15 cellular contexts compared by ENCODE assay signal in the genomic region with DNA sequence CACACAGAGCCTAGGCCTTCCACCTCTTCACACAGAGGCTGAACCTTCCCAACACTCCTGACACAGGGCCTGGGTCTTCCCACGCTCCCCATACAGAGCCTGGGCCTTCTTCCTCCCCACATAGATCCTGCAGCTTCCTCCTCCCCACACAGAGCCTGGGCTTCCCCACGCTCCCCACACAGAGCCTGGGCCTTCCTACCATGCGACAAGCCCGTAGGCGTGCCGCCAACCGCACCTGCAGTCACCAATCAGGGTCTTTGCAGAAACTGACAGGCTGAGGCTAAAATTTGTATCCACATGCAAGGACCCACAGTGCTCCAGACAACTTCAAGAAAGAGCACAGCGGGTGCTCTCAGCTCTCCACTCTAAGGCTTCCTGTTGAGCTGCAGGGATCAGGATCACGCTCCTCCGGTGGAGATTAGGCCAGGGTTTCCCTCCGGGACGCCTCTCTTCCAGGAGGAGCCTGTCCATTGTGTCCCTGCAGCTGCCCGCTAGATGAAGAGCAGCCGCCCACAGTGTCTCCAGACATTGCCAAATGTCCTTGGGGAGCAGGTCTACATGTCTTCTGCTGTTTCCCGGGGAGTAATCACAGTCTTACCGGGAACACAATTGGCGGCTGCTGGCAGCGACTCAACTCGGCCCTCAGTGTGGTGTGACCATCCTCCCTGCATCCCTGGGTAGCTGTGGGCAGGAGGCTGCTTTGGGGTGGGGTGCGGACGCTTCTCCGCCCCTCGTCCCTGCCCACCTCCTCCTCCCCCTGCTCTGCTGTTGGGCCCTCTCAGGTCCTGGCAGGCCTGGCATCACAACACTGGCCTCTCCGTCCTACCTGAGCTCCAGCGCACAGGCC. TPM values are rescaled to one million over a fixed set of nuclear protein-coding genes. Genes with fewer than 3 reads are reported as not detected.
DNase-seq lines count a peak whose midpoint lies in the region; ATAC-seq lines count a peak whose summit lies in the region.
"Had no signal": no experiment of that assay in that cellular context is flagged by ENCODE, and none has a peak within 500 bp of the region (broad histone marks: within the 10 kb centered on the region; RNA-seq: fewer than 3 reads in every experiment).

No MANE protein-coding gene starts in this region.

- H3K9me3 Mint-ChIP-seq in stimulated activated naive CD8-positive, alpha-beta T cell treated with anti-CD3 and anti-CD28 coated beads, Interleukin-15, Interleukin-2, amounts not matched to agents 100 ng/mL and 50 ng/mL, for 24 hours: peaks cover 3% of the 10 kb centered on the region
- peaks cover 4% of the 10 kb centered on the region for H3K9me3 Mint-ChIP-seq in activated T-helper 2 cell treated with anti-CD3 and anti-CD28 coated beads, Interferon-gamma antibody, Interleukin-2, Interleukin-4, amounts not matched to agents 10 μg/mL and 5 μg/mL and 100 μg/mL, durations not matched to agents 14 hours and 24 hours and 36 hours
- H3K9me3 Mint-ChIP-seq in natural killer cell treated with Interleukin-12 subunit alpha and Interleukin-12 subunit beta and Interleukin-15 and Interleukin-18, amount 100 ng/mL, for 72 hours: no peaks in the 10 kb centered on the region
- H3K9me3 Mint-ChIP-seq: IgD-negative memory B cell had no signal

- H3K36me3 Mint-ChIP-seq in stimulated activated naive CD8-positive, alpha-beta T cell treated with anti-CD3 and anti-CD28 coated beads, Interleukin-15, Interleukin-2, amounts not matched to agents 100 ng/mL and 50 ng/mL, for 24 hours (ENCODE audit: low read depth): no peaks in the 10 kb centered on the region
- H3K36me3 Mint-ChIP-seq in activated T-helper 2 cell treated with anti-CD3 and anti-CD28 coated beads, Interferon-gamma antibody, Interleukin-2, Interleukin-4, amounts not matched to agents 10 μg/mL and 5 μg/mL and 100 μg/mL, durations not matched to agents 14 hours and 24 hours and 36 hours (ENCODE audit: low read depth): no peaks in the 10 kb centered on the region
- no peaks in the 10 kb centered on the region for H3K36me3 Mint-ChIP-seq in natural killer cell treated with Interleukin-12 subunit alpha and Interleukin-12 subunit beta and Interleukin-15 and Interleukin-18, amount 100 ng/mL, for 72 hours
- H3K36me3 Mint-ChIP-seq: IgD-negative memory B cell had no signal

- DNase-seq in stimulated activated naive CD8-positive, alpha-beta T cell treated with anti-CD3 and anti-CD28 coated beads, Interleukin-15, Interleukin-2, amounts not matched to agents 100 U/mL and 50 U/mL, for 24 hours: no peak
- no peak for DNase-seq in activated T-helper 2 cell treated with anti-CD3 and anti-CD28 coated beads, Interferon-gamma antibody, Interleukin-2, Interleukin-4, amounts not matched to agents 10 μg/mL and 5 μg/mL and 100 μg/mL, durations not matched to agents 14 hours and 24 hours and 36 hours (ENCODE audit: low spot score)
- DNase-seq in natural killer cell treated with Interleukin-12 subunit alpha and Interleukin-12 subunit beta and Interleukin-15 and Interleukin-18, amount 100 ng/mL, for 72 hours (ENCODE audit: low spot score): peak; percentile 55
- no peak for DNase-seq in activated gamma-delta T cell treated with Interleukin-2 at 50 U/mL for 16 hours
- no peak for DNase-seq in NCI-H1092 treated with DMSO at 0.1 percent for 48 hours (lab: John Stamatoyannopoulos, UW)
- DNase-seq in NCI-H1048 (lab: John Stamatoyannopoulos, UW): no peak
- DNase-seq: BE2C; DMS79; effector memory CD4-positive, alpha-beta T cell; NCI-H1436; NCI-H69 had no signal

- intact Hi-C loops in activated T-helper 2 cell treated with anti-CD3 and anti-CD28 coated beads, Interferon-gamma antibody, Interleukin-2, Interleukin-4, amounts not matched to agents 10 μg/mL and 5 μg/mL and 100 μg/mL, durations not matched to agents 14 hours and 24 hours and 36 hours (cut with micrococcal nuclease): no loop called here

- peak overlapping the region; percentile 71 for H3K27ac Mint-ChIP-seq in stimulated activated naive CD8-positive, alpha-beta T cell treated with anti-CD3 and anti-CD28 coated beads, Interleukin-15, Interleukin-2, amounts not matched to agents 100 ng/mL and 50 ng/mL, for 24 hours
- H3K27ac Mint-ChIP-seq in activated T-helper 2 cell treated with anti-CD3 and anti-CD28 coated beads, Interferon-gamma antibody, Interleukin-2, Interleukin-4, amounts not matched to agents 10 μg/mL and 5 μg/mL and 100 μg/mL, durations not matched to agents 14 hours and 24 hours and 36 hours: peak overlapping the region; percentile 62
- peak overlapping the region; percentile 74 to 81 for H3K27ac Mint-ChIP-seq in natural killer cell treated with Interleukin-12 subunit alpha and Interleukin-12 subunit beta and Interleukin-15 and Interleukin-18, amount 100 ng/mL, for 72 hours
- H3K27ac Mint-ChIP-seq: IgD-negative memory B cell had no signal

- no peak for ATAC-seq in stimulated activated naive CD8-positive, alpha-beta T cell treated with anti-CD3 and anti-CD28 coated beads, Interleukin-15, Interleukin-2, amounts not matched to agents 100 U/mL and 50 U/mL, for 24 hours
- ATAC-seq in natural killer cell treated with Interleukin-12 subunit alpha and Interleukin-12 subunit beta and Interleukin-15 and Interleukin-18, amount 100 ng/mL, for 72 hours: no peak
- ATAC-seq in GM21529 (IDR thresholded peaks at IDR 0.05; ENCODE audit: unreplicated experiment): no peak

- no peaks in the 10 kb centered on the region for H3K27me3 Mint-ChIP-seq in stimulated activated naive CD8-positive, alpha-beta T cell treated with anti-CD3 and anti-CD28 coated beads, Interleukin-15, Interleukin-2, amounts not matched to agents 100 ng/mL and 50 ng/mL, for 24 hours
- no peaks in the 10 kb centered on the region for H3K27me3 Mint-ChIP-seq in activated T-helper 2 cell treated with anti-CD3 and anti-CD28 coated beads, Interferon-gamma antibody, Interleukin-2, Interleukin-4, amounts not matched to agents 10 μg/mL and 5 μg/mL and 100 μg/mL, durations not matched to agents 14 hours and 24 hours and 36 hours (ENCODE audit: low read depth)
- H3K27me3 Mint-ChIP-seq in natural killer cell treated with Interleukin-12 subunit alpha and Interleukin-12 subunit beta and Interleukin-15 and Interleukin-18, amount 100 ng/mL, for 72 hours: no peaks in the 10 kb centered on the region

- H3K4me1 Mint-ChIP-seq in stimulated activated naive CD8-positive, alpha-beta T cell treated with anti-CD3 and anti-CD28 coated beads, Interleukin-15, Interleukin-2, amounts not matched to agents 100 ng/mL and 50 ng/mL, for 24 hours (ENCODE audit: low read depth): peaks cover 26% of the 10 kb centered on the region
- no peaks in the 10 kb centered on the region for H3K4me1 Mint-ChIP-seq in activated T-helper 2 cell treated with anti-CD3 and anti-CD28 coated beads, Interferon-gamma antibody, Interleukin-2, Interleukin-4, amounts not matched to agents 10 μg/mL and 5 μg/mL and 100 μg/mL, durations not matched to agents 14 hours and 24 hours and 36 hours (ENCODE audit: low read depth)
- peaks cover 20 to 22% of the 10 kb centered on the region in 2 donors for H3K4me1 Mint-ChIP-seq in natural killer cell treated with Interleukin-12 subunit alpha and Interleukin-12 subunit beta and Interleukin-15 and Interleukin-18, amount 100 ng/mL, for 72 hours (ENCODE audit: low read depth in 2 of 2)
- H3K4me1 Mint-ChIP-seq: IgD-negative memory B cell had no signal

- no peak overlapping the region for H3K4me3 Mint-ChIP-seq in stimulated activated naive CD8-positive, alpha-beta T cell treated with anti-CD3 and anti-CD28 coated beads, Interleukin-15, Interleukin-2, amounts not matched to agents 100 ng/mL and 50 ng/mL, for 24 hours
- H3K4me3 Mint-ChIP-seq in activated T-helper 2 cell treated with anti-CD3 and anti-CD28 coated beads, Interferon-gamma antibody, Interleukin-2, Interleukin-4, amounts not matched to agents 10 μg/mL and 5 μg/mL and 100 μg/mL, durations not matched to agents 14 hours and 24 hours and 36 hours (ENCODE audit: low read depth): no peak overlapping the region
- H3K4me3 Mint-ChIP-seq in natural killer cell treated with Interleukin-12 subunit alpha and Interleukin-12 subunit beta and Interleukin-15 and Interleukin-18, amount 100 ng/mL, for 72 hours: peak overlapping the region; percentile 45
- H3K4me3 Mint-ChIP-seq: IgD-negative memory B cell had no signal

RNA-seq across cellular contexts. Expression of a gene that starts 9.7 kb away (rescaled TPM):
- not detected in 2 replicates for total RNA-seq in activated T-helper 2 cell treated with anti-CD3 and anti-CD28 coated beads, Interferon-gamma antibody, Interleukin-2, Interleukin-4, amounts not matched to agents 10 μg/mL and 5 μg/mL and 100 μg/mL, durations not matched to agents 14 hours and 24 hours and 36 hours
- total RNA-seq in natural killer cell treated with Interleukin-12 subunit alpha and Interleukin-12 subunit beta and Interleukin-15 and Interleukin-18, amount 100 ng/mL, for 72 hours: under 1 TPM in 1 of 2 donors, not detected in 1; 0.19 TPM
- total RNA-seq: RPMI7951 had no signal
